Comparison of ENCODE assay signal across 8 cellular contexts in the genomic region with DNA sequence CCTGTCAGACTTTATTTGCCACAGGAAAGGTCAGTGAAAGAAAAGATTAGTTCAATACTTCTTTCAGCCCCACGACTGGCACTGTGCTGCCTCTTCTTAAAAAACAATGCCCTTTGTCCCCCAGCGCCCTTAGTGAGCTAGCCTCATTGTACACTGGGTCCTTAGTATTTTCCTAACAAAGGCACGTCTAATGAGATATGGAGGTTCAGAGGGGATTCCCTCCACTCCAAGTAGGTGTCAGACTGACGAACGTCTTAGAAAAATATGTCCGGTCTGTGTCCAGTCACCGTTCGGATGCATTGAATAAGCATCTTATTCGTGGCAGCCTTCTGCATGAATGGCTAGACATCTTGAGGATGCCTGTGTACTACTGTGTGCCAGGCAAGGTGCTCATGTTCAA. TPM values are rescaled to one million over a fixed set of nuclear protein-coding genes. Genes with fewer than 3 reads are reported as not detected.
DNase-seq lines count a peak whose midpoint lies in the region; ATAC-seq and TF ChIP-seq lines count a peak whose summit lies in the region.

No MANE protein-coding gene starts in this region.

- H3K27me3 Mint-ChIP-seq in progenitor cell of endocrine pancreas: no peaks in the 10 kb centered on the region

- ATAC-seq in HG03139 (IDR thresholded peaks at IDR 0.05; ENCODE audit: unreplicated experiment) (no peak), HG02973 (IDR thresholded peaks at IDR 0.05; ENCODE audit: unreplicated experiment) (no peak), HG02981 (IDR thresholded peaks at IDR 0.05; ENCODE audit: unreplicated experiment) (no peak), HG03460 (IDR thresholded peaks at IDR 0.05; ENCODE audit: unreplicated experiment) (no peak)

- H3K36me3 Mint-ChIP-seq in progenitor cell of endocrine pancreas (ENCODE audit: insufficient read depth): peaks cover 4% of the 10 kb centered on the region

- H3K4me3 Mint-ChIP-seq in progenitor cell of endocrine pancreas (ENCODE audit: low read depth): peak overlapping the region; percentile 78

- TF ChIP-seq CTCF in GM06990 (IDR thresholded peaks at IDR 0.05; ENCODE audit: insufficient read depth, low read length, poor library complexity, severe bottlenecking) (no peak), progenitor cell of endocrine pancreas (IDR thresholded peaks at IDR 0.05; ENCODE audit: unreplicated experiment) (no peak)

- TF ChIP-seq POLR2A in erythroblast (IDR thresholded peaks at IDR 0.05; ENCODE audit: low read length): no peak

- H3K36me3 ChIP-seq in GM06990 (ENCODE audit: control insufficient read depth, insufficient read depth, low read length): no peaks in the 10 kb centered on the region; the same call in 1 of the 2 replicates

- H3K9me3 Mint-ChIP-seq in progenitor cell of endocrine pancreas (ENCODE audit: low read depth): no peaks in the 10 kb centered on the region

- DNase-seq in GM06990 (ENCODE audit: extremely low read depth, insufficient read length) (no peak), RKO (ENCODE audit: low spot score) (peak; percentile 61), erythroblast (lab: John Stamatoyannopoulos, UW) (peak; percentile 74 to 89), progenitor cell of endocrine pancreas (ENCODE audit: low spot score, unreplicated experiment) (no peak)

- H3K4me1 Mint-ChIP-seq in progenitor cell of endocrine pancreas (ENCODE audit: low read depth): peaks cover 15% of the 10 kb centered on the region

- H3K4me3 ChIP-seq in GM06990 (replicated peaks; ENCODE audit: low read depth, low read length): peak overlapping the region; percentile 79

- peak overlapping the region; percentile 89 for H3K27ac Mint-ChIP-seq in progenitor cell of endocrine pancreas

- no peaks in the 10 kb centered on the region for H3K27me3 ChIP-seq in GM06990 (replicated peaks; ENCODE audit: control insufficient read depth, insufficient read depth, low read length)

RNA-seq across cellular contexts. Expression of a gene that starts 1.1 kb away (rescaled TPM):
- 25.8 and 27.1 TPM in 2 replicates for total RNA-seq in progenitor cell of endocrine pancreas

RNA-seq across cellular contexts. Expression of a gene that starts 36.2 kb away (rescaled TPM):
- total RNA-seq in progenitor cell of endocrine pancreas: 90.7 and 99.9 TPM in 2 replicates

Comparison
In these comparisons a context has a peak if more than half of its experiments do, and no peak if none do; other contexts are left out.
1. DNase-seq: peak in RKO (single experiment) and erythroblast (2 of 2); none in GM06990 (single experiment) and progenitor cell of endocrine pancreas (single experiment).